In genomic region chr11:65497141-65498041, GRCh38 we compare ENCODE assay signal across 1 cellular context.
TF ChIP-seq lines count a peak whose summit lies in the region.

No MANE protein-coding gene starts in this region.

TF ChIP-seq in H1, 55 proteins besides CTCF, POLR2A, EP300 and RAD21 (continued from another document):
- TF ChIP-seq NRF1 (IDR thresholded peaks at IDR 0.05; ENCODE audit: low read depth, low read length) (peak; percentile 50), YY1 (IDR thresholded peaks at IDR 0.05; ENCODE audit: low read depth, low read length) (peak; percentile 93), PHF8 (conservative IDR thresholded peaks at IDR 0.05; ENCODE audit: low read depth, low read length) (peak; percentile 48; the same call in 1 of the 2 replicates), HDAC6 (IDR thresholded peaks at IDR 0.05; ENCODE audit: low read depth, low read length) (no peak), CHD2 (IDR thresholded peaks at IDR 0.05; ENCODE audit: low read length) (peak; percentile 93), ATF2 (IDR thresholded peaks at IDR 0.05; ENCODE audit: low read length) (no peak), JUN (IDR thresholded peaks at IDR 0.05; ENCODE audit: low read depth, low read length) (peak; percentile 99), GTF2F1 (IDR thresholded peaks at IDR 0.05; ENCODE audit: borderline replicate concordance, low read depth, low read length) (peak; percentile 69; the same call in 1 of the 2 replicates), RXRA (IDR thresholded peaks at IDR 0.05; ENCODE audit: insufficient read depth, low read depth, low read length) (no peak), RFX5 (IDR thresholded peaks at IDR 0.05; ENCODE audit: borderline replicate concordance, low read depth, low read length) (no peak), CBX8 (IDR thresholded peaks at IDR 0.05; ENCODE audit: borderline replicate concordance, low read depth, low read length) (no peak), ATF3 (IDR thresholded peaks at IDR 0.05; ENCODE audit: insufficient read depth, low read depth, low read length) (no peak), RNF2 (IDR thresholded peaks at IDR 0.05; ENCODE audit: borderline replicate concordance, low read depth, low read length, missing control alignments, poor library complexity, severe bottlenecking) (no peak), SIRT6 (IDR thresholded peaks at IDR 0.05; ENCODE audit: low read length) (no peak), TAF1 (IDR thresholded peaks at IDR 0.05; ENCODE audit: low read depth, low read length) (peak; percentile 98), KDM1A (IDR thresholded peaks at IDR 0.05; ENCODE audit: borderline replicate concordance, low read length) (no peak), SIX5 (IDR thresholded peaks at IDR 0.05; ENCODE audit: low read depth, low read length) (no peak), TAF7 (optimal IDR thresholded peaks at IDR 0.05; ENCODE audit: borderline replicate concordance, low read depth, low read length) (peak; percentile 97), BACH1 (IDR thresholded peaks at IDR 0.05; ENCODE audit: low read length) (peak; percentile 84), TCF12 (IDR thresholded peaks at IDR 0.05; ENCODE audit: low read depth, low read length) (peak; percentile 77; the same call in 1 of the 2 replicates), JUND (IDR thresholded peaks at IDR 0.05; ENCODE audit: low read length) (peak; percentile 37; the same call in 1 of the 2 replicates), FOSL1 (IDR thresholded peaks at IDR 0.05; ENCODE audit: insufficient read depth, low read depth, low read length) (no peak; the same call in 1 of the 2 replicates), POU5F1 (IDR thresholded peaks at IDR 0.05; ENCODE audit: low read depth, low read length) (no peak), SAP30 (IDR thresholded peaks at IDR 0.05; ENCODE audit: insufficient read depth, insufficient replicate concordance, low read length) (no peak), SUZ12 (IDR thresholded peaks at IDR 0.05; ENCODE audit: low read length) (no peak), SP4 (IDR thresholded peaks at IDR 0.05; ENCODE audit: low read length) (no peak; the same call in 1 of the 2 replicates), BRCA1 (IDR thresholded peaks at IDR 0.05; ENCODE audit: low read depth, low read length) (no peak; the same call in 1 of the 2 replicates), SP2 (IDR thresholded peaks at IDR 0.05; ENCODE audit: low read length) (no peak), CBX5 (IDR thresholded peaks at IDR 0.05; ENCODE audit: low read depth, low read length) (no peak), CHD1 (IDR thresholded peaks at IDR 0.05; ENCODE audit: low read depth, low read length) (peak; percentile 80), BCL11A (IDR thresholded peaks at IDR 0.05; ENCODE audit: low read depth in 2 of 2, low read length in 2 of 2) (no peak), KDM4A (IDR thresholded peaks at IDR 0.05; ENCODE audit: low read depth, low read length, severe bottlenecking) (peak; percentile 37), USF2 (IDR thresholded peaks at IDR 0.05; ENCODE audit: low read length) (no peak), POLR2AphosphoS5 (IDR thresholded peaks at IDR 0.05; ENCODE audit: low read depth, low read length) (peak; percentile 84), EZH2 (IDR thresholded peaks at IDR 0.05; ENCODE audit: low read depth, low read length, severe bottlenecking) (no peak), CEBPB (IDR thresholded peaks at IDR 0.05; ENCODE audit: low read depth, low read length) (peak; percentile 87), SRF (IDR thresholded peaks at IDR 0.05; ENCODE audit: low read depth, low read length) (no peak), CREB1 (IDR thresholded peaks at IDR 0.05) (peak; percentile 80), TEAD4 (IDR thresholded peaks at IDR 0.05; ENCODE audit: low read depth, low read length) (0 out of 2 replicates have a peak, but pooled peaks have one; percentile 54), ASH2L (IDR thresholded peaks at IDR 0.05; ENCODE audit: low read length) (peak; percentile 73), E2F6 (IDR thresholded peaks at IDR 0.05) (peak; percentile 46; the same call in 1 of the 2 replicates), EGR1 (IDR thresholded peaks at IDR 0.05; ENCODE audit: borderline replicate concordance, low read depth, low read length) (peak; percentile 98), HDAC2 (IDR thresholded peaks at IDR 0.05; ENCODE audit: borderline replicate concordance in 1 of 2, low read depth in 2 of 2, low read length in 2 of 2) (no peak)
- TF ChIP-seq, protein P1, sequence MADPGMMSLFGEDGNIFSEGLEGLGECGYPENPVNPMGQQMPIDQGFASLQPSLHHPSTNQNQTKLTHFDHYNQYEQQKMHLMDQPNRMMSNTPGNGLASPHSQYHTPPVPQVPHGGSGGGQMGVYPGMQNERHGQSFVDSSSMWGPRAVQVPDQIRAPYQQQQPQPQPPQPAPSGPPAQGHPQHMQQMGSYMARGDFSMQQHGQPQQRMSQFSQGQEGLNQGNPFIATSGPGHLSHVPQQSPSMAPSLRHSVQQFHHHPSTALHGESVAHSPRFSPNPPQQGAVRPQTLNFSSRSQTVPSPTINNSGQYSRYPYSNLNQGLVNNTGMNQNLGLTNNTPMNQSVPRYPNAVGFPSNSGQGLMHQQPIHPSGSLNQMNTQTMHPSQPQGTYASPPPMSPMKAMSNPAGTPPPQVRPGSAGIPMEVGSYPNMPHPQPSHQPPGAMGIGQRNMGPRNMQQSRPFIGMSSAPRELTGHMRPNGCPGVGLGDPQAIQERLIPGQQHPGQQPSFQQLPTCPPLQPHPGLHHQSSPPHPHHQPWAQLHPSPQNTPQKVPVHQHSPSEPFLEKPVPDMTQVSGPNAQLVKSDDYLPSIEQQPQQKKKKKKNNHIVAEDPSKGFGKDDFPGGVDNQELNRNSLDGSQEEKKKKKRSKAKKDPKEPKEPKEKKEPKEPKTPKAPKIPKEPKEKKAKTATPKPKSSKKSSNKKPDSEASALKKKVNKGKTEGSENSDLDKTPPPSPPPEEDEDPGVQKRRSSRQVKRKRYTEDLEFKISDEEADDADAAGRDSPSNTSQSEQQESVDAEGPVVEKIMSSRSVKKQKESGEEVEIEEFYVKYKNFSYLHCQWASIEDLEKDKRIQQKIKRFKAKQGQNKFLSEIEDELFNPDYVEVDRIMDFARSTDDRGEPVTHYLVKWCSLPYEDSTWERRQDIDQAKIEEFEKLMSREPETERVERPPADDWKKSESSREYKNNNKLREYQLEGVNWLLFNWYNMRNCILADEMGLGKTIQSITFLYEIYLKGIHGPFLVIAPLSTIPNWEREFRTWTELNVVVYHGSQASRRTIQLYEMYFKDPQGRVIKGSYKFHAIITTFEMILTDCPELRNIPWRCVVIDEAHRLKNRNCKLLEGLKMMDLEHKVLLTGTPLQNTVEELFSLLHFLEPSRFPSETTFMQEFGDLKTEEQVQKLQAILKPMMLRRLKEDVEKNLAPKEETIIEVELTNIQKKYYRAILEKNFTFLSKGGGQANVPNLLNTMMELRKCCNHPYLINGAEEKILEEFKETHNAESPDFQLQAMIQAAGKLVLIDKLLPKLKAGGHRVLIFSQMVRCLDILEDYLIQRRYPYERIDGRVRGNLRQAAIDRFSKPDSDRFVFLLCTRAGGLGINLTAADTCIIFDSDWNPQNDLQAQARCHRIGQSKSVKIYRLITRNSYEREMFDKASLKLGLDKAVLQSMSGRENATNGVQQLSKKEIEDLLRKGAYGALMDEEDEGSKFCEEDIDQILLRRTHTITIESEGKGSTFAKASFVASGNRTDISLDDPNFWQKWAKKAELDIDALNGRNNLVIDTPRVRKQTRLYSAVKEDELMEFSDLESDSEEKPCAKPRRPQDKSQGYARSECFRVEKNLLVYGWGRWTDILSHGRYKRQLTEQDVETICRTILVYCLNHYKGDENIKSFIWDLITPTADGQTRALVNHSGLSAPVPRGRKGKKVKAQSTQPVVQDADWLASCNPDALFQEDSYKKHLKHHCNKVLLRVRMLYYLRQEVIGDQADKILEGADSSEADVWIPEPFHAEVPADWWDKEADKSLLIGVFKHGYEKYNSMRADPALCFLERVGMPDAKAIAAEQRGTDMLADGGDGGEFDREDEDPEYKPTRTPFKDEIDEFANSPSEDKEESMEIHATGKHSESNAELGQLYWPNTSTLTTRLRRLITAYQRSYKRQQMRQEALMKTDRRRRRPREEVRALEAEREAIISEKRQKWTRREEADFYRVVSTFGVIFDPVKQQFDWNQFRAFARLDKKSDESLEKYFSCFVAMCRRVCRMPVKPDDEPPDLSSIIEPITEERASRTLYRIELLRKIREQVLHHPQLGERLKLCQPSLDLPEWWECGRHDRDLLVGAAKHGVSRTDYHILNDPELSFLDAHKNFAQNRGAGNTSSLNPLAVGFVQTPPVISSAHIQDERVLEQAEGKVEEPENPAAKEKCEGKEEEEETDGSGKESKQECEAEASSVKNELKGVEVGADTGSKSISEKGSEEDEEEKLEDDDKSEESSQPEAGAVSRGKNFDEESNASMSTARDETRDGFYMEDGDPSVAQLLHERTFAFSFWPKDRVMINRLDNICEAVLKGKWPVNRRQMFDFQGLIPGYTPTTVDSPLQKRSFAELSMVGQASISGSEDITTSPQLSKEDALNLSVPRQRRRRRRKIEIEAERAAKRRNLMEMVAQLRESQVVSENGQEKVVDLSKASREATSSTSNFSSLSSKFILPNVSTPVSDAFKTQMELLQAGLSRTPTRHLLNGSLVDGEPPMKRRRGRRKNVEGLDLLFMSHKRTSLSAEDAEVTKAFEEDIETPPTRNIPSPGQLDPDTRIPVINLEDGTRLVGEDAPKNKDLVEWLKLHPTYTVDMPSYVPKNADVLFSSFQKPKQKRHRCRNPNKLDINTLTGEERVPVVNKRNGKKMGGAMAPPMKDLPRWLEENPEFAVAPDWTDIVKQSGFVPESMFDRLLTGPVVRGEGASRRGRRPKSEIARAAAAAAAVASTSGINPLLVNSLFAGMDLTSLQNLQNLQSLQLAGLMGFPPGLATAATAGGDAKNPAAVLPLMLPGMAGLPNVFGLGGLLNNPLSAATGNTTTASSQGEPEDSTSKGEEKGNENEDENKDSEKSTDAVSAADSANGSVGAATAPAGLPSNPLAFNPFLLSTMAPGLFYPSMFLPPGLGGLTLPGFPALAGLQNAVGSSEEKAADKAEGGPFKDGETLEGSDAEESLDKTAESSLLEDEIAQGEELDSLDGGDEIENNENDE (IDR thresholded peaks at IDR 0.05; ENCODE audit: insufficient replicate concordance, low read length), result no peak
TF ChIP-seq in H1: peak in this region for 26.
